15 cellular contexts compared by ENCODE assay signal in the genomic region with DNA sequence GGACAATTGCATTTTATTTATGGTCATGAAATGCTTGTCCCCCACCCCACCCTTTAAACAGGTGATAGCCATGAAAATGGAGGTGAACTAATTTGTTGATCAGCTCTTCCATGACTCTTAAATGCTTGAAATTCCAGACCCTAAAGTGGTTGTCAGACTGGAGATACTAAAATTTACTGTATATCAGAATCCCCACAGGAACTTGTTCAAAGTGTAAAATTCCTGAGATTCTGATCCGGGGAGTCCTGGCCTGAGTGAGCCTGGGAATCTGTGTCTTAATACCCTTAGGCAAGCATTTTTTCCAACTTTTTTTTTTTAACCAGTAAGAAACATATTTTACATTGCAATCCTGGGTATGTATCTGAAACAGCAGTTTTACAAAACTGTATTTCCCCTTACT. TPM values are rescaled to one million over a fixed set of nuclear protein-coding genes. Genes with fewer than 3 reads are reported as not detected.
DNase-seq lines count a peak whose midpoint lies in the region; ATAC-seq and TF ChIP-seq lines count a peak whose summit lies in the region.
"Had no signal": no experiment of that assay in that cellular context is flagged by ENCODE, and none has a peak within 500 bp of the region (broad histone marks: within the 10 kb centered on the region; RNA-seq: fewer than 3 reads in every experiment).

No MANE protein-coding gene starts in this region.

- peaks cover 5% of the 10 kb centered on the region for H3K4me1 Mint-ChIP-seq in WTC11
- peaks cover 44% of the 10 kb centered on the region for H3K4me1 Mint-ChIP-seq in activated CD8-positive, alpha-beta T cell treated with anti-CD3 and anti-CD28 coated beads for 36 hours (ENCODE audit: low read depth)

- H3K27me3 Mint-ChIP-seq in WTC11 (ENCODE audit: low read depth), result no peaks in the 10 kb centered on the region
- no peaks in the 10 kb centered on the region for H3K27me3 Mint-ChIP-seq in activated CD8-positive, alpha-beta T cell treated with anti-CD3 and anti-CD28 coated beads for 36 hours

- peak; percentile 74 for DNase-seq in GM03348 (ENCODE audit: low spot score)
- DNase-seq in WTC11 (ENCODE audit: low spot score), result no peak
- peak; percentile 62 for DNase-seq in fibroblast of the aortic adventitia (ENCODE audit: low read depth)
- DNase-seq in skeletal muscle cell (ENCODE audit: low read depth), result peak; percentile 11
- DNase-seq in activated CD8-positive, alpha-beta T cell treated with anti-CD3 and anti-CD28 coated beads for 36 hours, result no peak
- DNase-seq in activated CD4-positive, alpha-beta T cell treated with anti-CD3 and anti-CD28 coated beads, Interleukin-2, amount 50 U/mL, for 48 hours, result no peak
- no peak for DNase-seq in NCI-H146 (lab: John Stamatoyannopoulos, UW)
- no peak for DNase-seq in D341Med (ENCODE audit: low spot score)
- DNase-seq: activated CD4-positive, alpha-beta T cell treated with anti-CD3 and anti-CD28 coated beads for 4 hours; kidney; NK-92 treated with Interleukin-12 subunit alpha and Interleukin-12 subunit beta, amount 100 ng/mL, for 24 hours; stimulated activated CD4-positive, alpha-beta T cell treated with anti-CD3 and anti-CD28 coated beads, Interleukin-2, amount 100 ng/mL, for 24 hours had no signal

- POLR2A ChIA-PET in WTC11 (lab: Charles Lee), result no interaction called here
- POLR2A ChIA-PET in activated CD8-positive, alpha-beta T cell treated with anti-CD3 and anti-CD28 coated beads for 36 hours (lab: Charles Lee), result no interaction called here

- intact Hi-C loops in activated CD8-positive, alpha-beta T cell treated with anti-CD3 and anti-CD28 coated beads for 36 hours (cut with micrococcal nuclease), result no loop called here

- H3K36me3 Mint-ChIP-seq in WTC11, result peaks cover 36% of the 10 kb centered on the region
- H3K36me3 Mint-ChIP-seq in activated CD8-positive, alpha-beta T cell treated with anti-CD3 and anti-CD28 coated beads for 36 hours (ENCODE audit: low read depth), result peaks cover 67% of the 10 kb centered on the region

- 0 out of 2 replicates have a peak overlapping the region, but pooled peaks have one; percentile 15 for H3K27ac Mint-ChIP-seq in WTC11
- H3K27ac Mint-ChIP-seq in activated CD8-positive, alpha-beta T cell treated with anti-CD3 and anti-CD28 coated beads for 36 hours, result no peak overlapping the region
- H3K27ac Mint-ChIP-seq: stimulated activated effector memory CD8-positive, alpha-beta T cell treated with anti-CD3 and anti-CD28 coated beads, Interleukin-12 subunit alpha, Interleukin-12 subunit beta, amount 100 ng/mL, for 72 hours had no signal

- no peak overlapping the region for H3K4me3 ChIP-seq in fibroblast of the aortic adventitia (ENCODE audit: low read depth, low read length)
- no peak overlapping the region for H3K4me3 ChIP-seq in skeletal muscle cell (ENCODE audit: low read depth, low read length)
- H3K4me3 ChIP-seq: esophagus muscularis mucosa had no signal

- ATAC-seq in WTC11, result no peak
- ATAC-seq in activated CD8-positive, alpha-beta T cell treated with anti-CD3 and anti-CD28 coated beads for 36 hours, result no peak
- ATAC-seq: stimulated activated effector memory CD8-positive, alpha-beta T cell treated with anti-CD3 and anti-CD28 coated beads, Interleukin-12 subunit alpha, Interleukin-12 subunit beta, amount 100 ng/mL, for 72 hours had no signal

- H3K9me3 Mint-ChIP-seq in WTC11, result no peaks in the 10 kb centered on the region
- H3K9me3 Mint-ChIP-seq in activated CD8-positive, alpha-beta T cell treated with anti-CD3 and anti-CD28 coated beads for 36 hours, result no peaks in the 10 kb centered on the region
- H3K9me3 Mint-ChIP-seq: activated T-helper 1 cell treated with anti-CD3 and anti-CD28 coated beads, Interleukin-12 subunit alpha, Interleukin-12 subunit beta, Interleukin-2, Interleukin-4 antibody, amounts not matched to agents 30 ng/mL and 10 ng/mL and 1 ng/mL, durations not matched to agents 14 hours and 24 hours and 36 hours; stimulated activated effector memory CD8-positive, alpha-beta T cell treated with anti-CD3 and anti-CD28 coated beads, Interleukin-12 subunit alpha, Interleukin-12 subunit beta, amount 100 ng/mL, for 72 hours had no signal

- H3K4me3 Mint-ChIP-seq in WTC11, result no peak overlapping the region
- no peak overlapping the region for H3K4me3 Mint-ChIP-seq in activated CD8-positive, alpha-beta T cell treated with anti-CD3 and anti-CD28 coated beads for 36 hours
- H3K4me3 Mint-ChIP-seq: activated T-helper 1 cell treated with anti-CD3 and anti-CD28 coated beads, Interleukin-12 subunit alpha, Interleukin-12 subunit beta, Interleukin-2, Interleukin-4 antibody, amounts not matched to agents 30 ng/mL and 10 ng/mL and 1 ng/mL, durations not matched to agents 14 hours and 24 hours and 36 hours; stimulated activated effector memory CD8-positive, alpha-beta T cell treated with anti-CD3 and anti-CD28 coated beads, Interleukin-12 subunit alpha, Interleukin-12 subunit beta, amount 100 ng/mL, for 72 hours had no signal

- no peak for TF ChIP-seq CTCF in WTC11 (IDR thresholded peaks at IDR 0.05)
- TF ChIP-seq CTCF in fibroblast of the aortic adventitia (IDR thresholded peaks at IDR 0.05; ENCODE audit: insufficient read depth, low read length), result no peak
- no peak for TF ChIP-seq CTCF in activated CD8-positive, alpha-beta T cell treated with anti-CD3 and anti-CD28 coated beads for 36 hours (IDR thresholded peaks at IDR 0.05)

- CTCF ChIA-PET in WTC11 (lab: Charles Lee), result interaction anchor here (1.4 kb wide), 1 partner anchor 78 kb away, joined by 3 read pairs; no protein-coding TSS in a partner anchor
- CTCF ChIA-PET in activated CD8-positive, alpha-beta T cell treated with anti-CD3 and anti-CD28 coated beads for 36 hours (lab: Charles Lee), result interaction anchor here (1.3 kb wide), 1 partner anchor 17 kb away, joined by 3 read pairs; no protein-coding TSS in a partner anchor

TF ChIP-seq in WTC11, 78 proteins besides CTCF, POLR2A, EP300 and RAD21 (continues in another document):
- TF ChIP-seq CREB1 (CRISPR knock-in tag; IDR thresholded peaks at IDR 0.05) (no peak), SMAD3 (CRISPR knock-in tag; IDR thresholded peaks at IDR 0.05; ENCODE audit: borderline replicate concordance) (no peak), EMX1 (CRISPR knock-in tag; IDR thresholded peaks at IDR 0.05) (no peak)
- TF ChIP-seq, protein P1, sequence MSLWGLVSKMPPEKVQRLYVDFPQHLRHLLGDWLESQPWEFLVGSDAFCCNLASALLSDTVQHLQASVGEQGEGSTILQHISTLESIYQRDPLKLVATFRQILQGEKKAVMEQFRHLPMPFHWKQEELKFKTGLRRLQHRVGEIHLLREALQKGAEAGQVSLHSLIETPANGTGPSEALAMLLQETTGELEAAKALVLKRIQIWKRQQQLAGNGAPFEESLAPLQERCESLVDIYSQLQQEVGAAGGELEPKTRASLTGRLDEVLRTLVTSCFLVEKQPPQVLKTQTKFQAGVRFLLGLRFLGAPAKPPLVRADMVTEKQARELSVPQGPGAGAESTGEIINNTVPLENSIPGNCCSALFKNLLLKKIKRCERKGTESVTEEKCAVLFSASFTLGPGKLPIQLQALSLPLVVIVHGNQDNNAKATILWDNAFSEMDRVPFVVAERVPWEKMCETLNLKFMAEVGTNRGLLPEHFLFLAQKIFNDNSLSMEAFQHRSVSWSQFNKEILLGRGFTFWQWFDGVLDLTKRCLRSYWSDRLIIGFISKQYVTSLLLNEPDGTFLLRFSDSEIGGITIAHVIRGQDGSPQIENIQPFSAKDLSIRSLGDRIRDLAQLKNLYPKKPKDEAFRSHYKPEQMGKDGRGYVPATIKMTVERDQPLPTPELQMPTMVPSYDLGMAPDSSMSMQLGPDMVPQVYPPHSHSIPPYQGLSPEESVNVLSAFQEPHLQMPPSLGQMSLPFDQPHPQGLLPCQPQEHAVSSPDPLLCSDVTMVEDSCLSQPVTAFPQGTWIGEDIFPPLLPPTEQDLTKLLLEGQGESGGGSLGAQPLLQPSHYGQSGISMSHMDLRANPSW (CRISPR knock-in tag; conservative IDR thresholded peaks at IDR 0.05; ENCODE audit: low read depth), result no peak
- TF ChIP-seq, protein P2, sequence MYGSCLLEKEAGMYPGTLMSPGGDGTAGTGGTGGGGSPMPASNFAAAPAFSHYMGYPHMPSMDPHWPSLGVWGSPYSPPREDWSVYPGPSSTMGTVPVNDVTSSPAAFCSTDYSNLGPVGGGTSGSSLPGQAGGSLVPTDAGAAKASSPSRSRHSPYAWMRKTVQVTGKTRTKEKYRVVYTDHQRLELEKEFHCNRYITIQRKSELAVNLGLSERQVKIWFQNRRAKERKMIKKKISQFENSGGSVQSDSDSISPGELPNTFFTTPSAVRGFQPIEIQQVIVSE (CRISPR knock-in tag; IDR thresholded peaks at IDR 0.05; ENCODE audit: borderline replicate concordance), result no peak

RNA-seq across cellular contexts. Expression of a gene that starts 4.7 kb away (rescaled TPM):
- total RNA-seq in WTC11 (2021) (64.2 to 68.0 TPM (median 66.4 TPM) in 3 replicates), fibroblast of the aortic adventitia (ENCODE audit: low replicate concordance) (31.5 and 36.3 TPM in 2 replicates)
- total RNA-seq in activated CD8-positive, alpha-beta T cell treated with anti-CD3 and anti-CD28 coated beads for 36 hours, result 10 to 100 TPM; 55.8 to 60.2 TPM

RNA-seq across cellular contexts. Expression of a gene that starts 4.9 kb away (rescaled TPM):
- total RNA-seq in WTC11 (2021) (4.3 to 5.6 TPM (median 4.9 TPM) in 3 replicates), fibroblast of the aortic adventitia (ENCODE audit: low replicate concordance) (17.6 and 22.1 TPM in 2 replicates)
- 10 to 100 TPM in 1 of 2 experiments, 1 to 10 TPM in 1; 9.9 to 10.8 TPM for total RNA-seq in activated CD8-positive, alpha-beta T cell treated with anti-CD3 and anti-CD28 coated beads for 36 hours

Comparison
In these comparisons a context has a peak if more than half of its experiments do, and no peak if none do; other contexts are left out.
1. DNase-seq: peak in GM03348 (single experiment), fibroblast of the aortic adventitia (single experiment) and skeletal muscle cell (single experiment); none in WTC11 (single experiment), activated CD8-positive, alpha-beta T cell treated with anti-CD3 and anti-CD28 coated beads for 36 hours (single experiment), activated CD4-positive, alpha-beta T cell treated with anti-CD3 and anti-CD28 coated beads, Interleukin-2, amount 50 U/mL, for 48 hours (0 of 2), NCI-H146 (single experiment) and D341Med (single experiment).